Comparison of ENCODE assay signal across 9 cellular contexts in the genomic region with DNA sequence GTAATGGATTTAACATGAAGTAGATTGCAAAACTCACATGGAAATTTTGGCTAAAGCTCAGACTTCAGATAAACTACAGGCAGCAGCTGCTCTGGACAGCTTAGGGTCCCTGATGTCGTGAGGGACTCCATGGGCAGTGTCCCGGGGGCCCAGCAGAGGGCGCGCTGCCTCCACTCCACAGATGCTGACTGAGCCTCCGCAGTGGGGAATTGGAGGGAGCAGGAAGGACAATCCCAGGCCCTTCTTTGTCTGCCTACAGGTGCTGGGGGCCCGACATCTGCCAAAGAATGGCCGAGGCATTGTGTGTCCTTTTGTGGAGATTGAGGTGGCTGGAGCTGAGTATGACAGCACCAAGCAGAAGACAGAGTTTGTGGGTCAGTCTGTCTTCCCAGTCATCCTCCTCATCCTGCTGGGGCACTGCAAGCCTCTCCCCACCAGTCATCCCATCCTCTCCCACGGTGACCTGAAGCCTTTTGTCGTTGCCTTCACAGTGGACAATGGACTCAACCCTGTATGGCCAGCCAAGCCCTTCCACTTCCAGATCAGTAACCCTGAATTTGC. TPM values are rescaled to one million over a fixed set of nuclear protein-coding genes. Genes with fewer than 3 reads are reported as not detected.
DNase-seq lines count a peak whose midpoint lies in the region; ATAC-seq and TF ChIP-seq lines count a peak whose summit lies in the region.
"Had no signal": no experiment of that assay in that cellular context is flagged by ENCODE, and none has a peak within 500 bp of the region (broad histone marks: within the 10 kb centered on the region; RNA-seq: fewer than 3 reads in every experiment).

No MANE protein-coding gene starts in this region.

- no peaks in the 10 kb centered on the region for H3K9me3 ChIP-seq in sigmoid colon
- H3K9me3 ChIP-seq: BLaER1 treated with 17β-estradiol and CSF1 and Interleukin-3, amounts not matched to agents 10 nM and 100 nM had no signal

- H3K4me3 ChIP-seq in sigmoid colon = no peak overlapping the region
- H3K4me3 ChIP-seq: BLaER1 treated with 17β-estradiol and CSF1 and Interleukin-3, amounts not matched to agents 10 nM and 100 nM had no signal

- peak; percentile 94 to 98 (median 96) for TF ChIP-seq CTCF in sigmoid colon (IDR thresholded peaks at IDR 0.05)

- no peak for TF ChIP-seq POLR2A in sigmoid colon (IDR thresholded peaks at IDR 0.05)

- peaks cover 15 to 62% (median 30%) of the 10 kb centered on the region in 4 donors for H3K36me3 ChIP-seq in sigmoid colon

- peak; percentile 47 for DNase-seq in NCI-H1436 (lab: John Stamatoyannopoulos, UW)
- DNase-seq in NCI-H1436 treated with DMSO at 0.1 percent for 48 hours (lab: John Stamatoyannopoulos, UW) = no peak
- peak; percentile 63 for DNase-seq in NAMALWA (ENCODE audit: low spot score)
- peak; percentile 30 for DNase-seq in T-helper 22 cell (ENCODE audit: low read depth)
- DNase-seq in anterior cingulate cortex (lab: John Stamatoyannopoulos, UW) = peak in 56 of 58 donors; percentile 36 to 92 (median 77)
- DNase-seq in hepatic stellate cell (ENCODE audit: low spot score) = peak; percentile 91
- DNase-seq in sigmoid colon = peak; percentile 95

- no peaks in the 10 kb centered on the region for H3K27me3 ChIP-seq in sigmoid colon

- no peak for ATAC-seq in HG03097 (IDR thresholded peaks at IDR 0.05; ENCODE audit: low FRiP score, unreplicated experiment)

- WGBS in sigmoid colon, 2 donors = 11 to 25% methylated on average over 9 of the region's 9 CpGs

- peak overlapping the region; percentile 74 to 83 (median 80) for H3K27ac ChIP-seq in sigmoid colon
- H3K27ac ChIP-seq: BLaER1 treated with 17β-estradiol and CSF1 and Interleukin-3, amounts not matched to agents 10 nM and 100 nM had no signal

- peaks cover 0 to 68% (median 64%) of the 10 kb centered on the region in 4 donors for H3K4me1 ChIP-seq in sigmoid colon

- intact Hi-C loops in sigmoid colon (cut with DNase I) = loop anchor here (1.0 to 10.0 kb wide), 4 partner anchors 36 to 242 kb away; a partner anchor contains a TSS

- no peak for TF ChIP-seq EP300 in sigmoid colon (IDR thresholded peaks at IDR 0.05)

RNA-seq across cellular contexts. Expression of a gene that starts 35.9 kb away (rescaled TPM):
- 100 to 1,000 TPM in 1 of 4 donors, 10 to 100 TPM in 3; 48.5 to 152 (median 67.0) TPM for total RNA-seq in sigmoid colon
- polyA plus RNA-seq in sigmoid colon = 10 to 100 TPM in 2 of 3 donors, 1 to 10 TPM in 1; 9.9 to 57.6 (median 19.8) TPM
